Comparison of ENCODE assay signal across 14 cellular contexts in the genomic region with DNA sequence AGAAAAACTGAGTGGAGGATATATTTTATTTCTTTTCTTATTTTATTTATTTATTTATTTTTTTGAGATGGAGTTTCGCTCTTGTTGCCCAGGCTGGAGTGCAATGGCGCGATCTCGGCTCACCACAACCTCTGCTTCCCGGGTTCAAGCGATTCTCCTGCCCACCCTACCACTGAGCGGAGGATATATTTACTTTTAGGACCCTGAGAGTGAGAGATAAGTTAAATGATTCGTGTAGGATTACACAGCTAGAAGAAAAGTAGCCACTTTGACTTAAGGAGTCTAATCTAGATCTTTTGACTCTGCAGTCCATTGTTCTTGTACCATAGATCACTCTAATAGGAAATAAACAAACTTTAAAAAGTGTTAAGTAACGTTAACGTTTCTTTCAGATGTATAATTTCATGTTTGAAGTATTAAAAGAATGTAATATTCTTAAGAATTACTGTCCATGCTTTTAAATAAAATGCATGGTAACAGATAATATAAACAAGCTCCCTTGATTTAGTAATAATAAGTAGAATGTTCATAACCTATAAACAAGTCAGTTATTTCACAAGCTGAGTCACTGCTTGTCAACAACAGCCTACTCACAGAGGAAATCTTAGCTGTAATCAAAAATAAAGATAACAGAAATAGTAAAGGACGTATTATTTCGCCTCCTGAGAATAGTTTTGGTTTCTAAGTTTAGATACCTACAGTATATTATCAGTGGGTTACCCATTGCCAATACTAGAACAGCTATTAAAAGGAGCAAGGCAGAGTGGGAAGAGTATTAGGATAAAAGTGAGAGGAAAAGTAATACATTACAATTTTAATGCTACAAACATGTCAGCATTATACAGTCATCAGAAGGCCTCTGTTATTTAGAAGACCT. TPM values are rescaled to one million over a fixed set of nuclear protein-coding genes. Genes with fewer than 3 reads are reported as not detected.
DNase-seq lines count a peak whose midpoint lies in the region; ATAC-seq and TF ChIP-seq lines count a peak whose summit lies in the region.
"Had no signal": no experiment of that assay in that cellular context is flagged by ENCODE, and none has a peak within 500 bp of the region (broad histone marks: within the 10 kb centered on the region; RNA-seq: fewer than 3 reads in every experiment).

No MANE protein-coding gene starts in this region.

- no peaks in the 10 kb centered on the region for H3K27me3 Mint-ChIP-seq in CD4-positive, alpha-beta T cell
- H3K27me3 Mint-ChIP-seq in endothelial cell (ENCODE audit: unreplicated experiment) (no peaks in the 10 kb centered on the region), progenitor cell of endocrine pancreas (no peaks in the 10 kb centered on the region)

- H3K4me3 Mint-ChIP-seq in CD4-positive, alpha-beta T cell, result peak overlapping the region; percentile 12
- no peak overlapping the region for H3K4me3 Mint-ChIP-seq in endothelial cell (ENCODE audit: unreplicated experiment)
- no peak overlapping the region for H3K4me3 Mint-ChIP-seq in progenitor cell of endocrine pancreas (ENCODE audit: low read depth)

- H3K27ac ChIP-seq in CD4-positive, alpha-beta T cell (ENCODE audit: low read depth, low read length), result no peak overlapping the region

- H3K27me3 ChIP-seq in CD4-positive, alpha-beta T cell (ENCODE audit: control insufficient read depth, insufficient read depth, low read length), result no peaks in the 10 kb centered on the region

- DNase-seq in CD4-positive, alpha-beta T cell, result no peak
- DNase-seq in LHCN-M2 (ENCODE audit: low read depth), result peak; percentile 21
- no peak for DNase-seq in endothelial cell (ENCODE audit: low spot score)
- DNase-seq in progenitor cell of endocrine pancreas (ENCODE audit: low spot score, unreplicated experiment), result no peak
- DNase-seq in T-helper 2 cell, result no peak
- DNase-seq in GM19238 (ENCODE audit: insufficient read length, low spot score), result no peak
- no peak for DNase-seq in NOMO-1 treated with DMSO at 0.1 percent for 48 hours (lab: John Stamatoyannopoulos, UW; ENCODE audit: unreplicated experiment)
- DNase-seq in GDM1 (lab: John Stamatoyannopoulos, UW), result no peak
- DNase-seq: activated T-cell treated with anti-CD3 and anti-CD28 coated beads, Interleukin-2, amount 50 U/mL, for 48 hours; effector CD4-positive, alpha-beta T cell; Karpas-422; kidney glomerular epithelial cell; NCI-H187 treated with DMSO at 0.1 percent for 48 hours; T-helper 9 cell had no signal

- no peak overlapping the region for H3K27ac Mint-ChIP-seq in CD4-positive, alpha-beta T cell
- H3K27ac Mint-ChIP-seq in endothelial cell (ENCODE audit: unreplicated experiment) (peak overlapping the region; percentile 31), progenitor cell of endocrine pancreas (peak overlapping the region; percentile 48)

- POLR2A ChIA-PET in CD4-positive, alpha-beta T cell (lab: Charles Lee), result interaction anchor here (4.9 kb wide), 1 partner anchor 17 kb away, joined by 26 read pairs; the partner anchor contains the start of gene USP47

- CTCF ChIA-PET in CD4-positive, alpha-beta T cell (lab: Charles Lee), result no interaction called here

- no peak for ATAC-seq in CD4-positive, alpha-beta T cell (ENCODE audit: poor library complexity)

- H3K36me3 Mint-ChIP-seq in CD4-positive, alpha-beta T cell (ENCODE audit: low read depth), result peaks cover 12% of the 10 kb centered on the region
- no peaks in the 10 kb centered on the region for H3K36me3 Mint-ChIP-seq in endothelial cell (ENCODE audit: low read depth, unreplicated experiment)
- peaks cover 5% of the 10 kb centered on the region for H3K36me3 Mint-ChIP-seq in progenitor cell of endocrine pancreas (ENCODE audit: insufficient read depth)

- no peaks in the 10 kb centered on the region for H3K9me3 Mint-ChIP-seq in CD4-positive, alpha-beta T cell
- no peaks in the 10 kb centered on the region for H3K9me3 Mint-ChIP-seq in endothelial cell (ENCODE audit: unreplicated experiment)
- H3K9me3 Mint-ChIP-seq in progenitor cell of endocrine pancreas (ENCODE audit: low read depth), result peaks cover 5% of the 10 kb centered on the region

- H3K4me1 Mint-ChIP-seq in CD4-positive, alpha-beta T cell (ENCODE audit: low read depth), result peaks cover 74% of the 10 kb centered on the region
- H3K4me1 Mint-ChIP-seq in endothelial cell (ENCODE audit: unreplicated experiment) (peaks cover 12% of the 10 kb centered on the region), progenitor cell of endocrine pancreas (ENCODE audit: low read depth) (peaks cover 15% of the 10 kb centered on the region)

- intact Hi-C loops in CD4-positive, alpha-beta T cell (cut with DNase I, micrococcal nuclease), result no loop called here

- H3K9me3 ChIP-seq in CD4-positive, alpha-beta T cell (ENCODE audit: control insufficient read depth, low read length), result no peaks in the 10 kb centered on the region

- TF ChIP-seq CTCF in CD4-positive, alpha-beta T cell (IDR thresholded peaks at IDR 0.05), result no peak
- TF ChIP-seq CTCF in endothelial cell (IDR thresholded peaks at IDR 0.05; ENCODE audit: unreplicated experiment) (no peak), progenitor cell of endocrine pancreas (IDR thresholded peaks at IDR 0.05; ENCODE audit: unreplicated experiment) (no peak)

RNA-seq across cellular contexts. Expression of gene USP47, which starts 18.6 kb away (rescaled TPM):
- total RNA-seq in CD4-positive, alpha-beta T cell, result 100 to 1,000 TPM in 1 of 2 experiments, 10 to 100 TPM in 1; 97.0 to 100 TPM
- total RNA-seq in LHCN-M2 (2014; rRNA removed) (34.9 and 47.8 TPM in 2 replicates), endothelial cell (ENCODE audit: unreplicated experiment) (45.1 TPM), progenitor cell of endocrine pancreas (81.5 and 85.8 TPM in 2 replicates)
- polyA plus RNA-seq in LHCN-M2 (2012), result 13.4 TPM
